35 cellular contexts compared by ENCODE assay signal in the genomic region with DNA sequence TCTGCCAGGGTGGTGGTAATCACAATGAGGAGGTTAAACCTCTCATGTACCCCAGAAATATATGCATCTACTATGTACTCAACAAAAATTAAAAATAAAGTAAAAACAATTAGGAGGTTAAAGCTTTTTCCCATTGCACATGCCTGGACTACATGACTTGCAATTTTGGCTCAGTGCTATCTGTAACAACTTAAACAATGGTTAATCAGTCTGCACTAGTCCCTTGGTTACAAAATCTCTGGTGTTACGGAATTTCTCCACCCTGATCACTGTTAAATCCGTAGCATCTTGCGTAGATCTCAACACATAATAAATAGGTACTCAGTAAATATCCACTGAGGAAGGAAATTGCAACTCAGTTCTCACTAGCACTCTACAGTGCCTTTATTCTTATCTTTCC.
"Had no signal": no experiment of that assay in that cellular context is flagged by ENCODE, and none has a peak within 500 bp of the region (broad histone marks: within the 10 kb centered on the region; RNA-seq: fewer than 3 reads in every experiment).

No MANE protein-coding gene starts in this region.

- H3K27me3 Mint-ChIP-seq: activated B cell treated with CpG ODN at 0.5 μM for 24 hours; activated CD4-positive, alpha-beta memory T cell treated with anti-CD3 and anti-CD28 coated beads for 36 hours; brain; T-cell had no signal

- H3K27me3 ChIP-seq: Peyer's patch had no signal

- DNase-seq: activated B cell treated with CpG ODN at 0.5 μM for 24 hours; activated CD4-positive, alpha-beta memory T cell treated with anti-CD3 and anti-CD28 coated beads for 36 hours; activated CD4-positive, alpha-beta T cell treated with anti-CD3 and anti-CD28 coated beads for 4 hours; activated CD4-positive, alpha-beta T cell treated with anti-CD3 and anti-CD28 coated beads, Interleukin-2, amount 50 U/mL, for 1 hour; activated CD4-positive, CD25-positive, alpha-beta regulatory T cell treated with anti-CD3 and anti-CD28 coated beads, Interleukin-2, amount 50 U/mL, for 72 hours; activated CD8-positive, alpha-beta memory T cell treated with anti-CD3 and anti-CD28 coated beads, Interleukin-2, amount 50 U/mL, for 4 hours; activated gamma-delta T cell treated with Interleukin-2 at 50 U/mL for 16 hours; activated naive CD4-positive, alpha-beta T cell treated with anti-CD3 and anti-CD28 coated beads for 36 hours; activated T-cell treated with anti-CD3 and anti-CD28 coated beads for 4 hours; activated T-cell treated with anti-CD3 and anti-CD28 coated beads, Interleukin-2, amount 50 U/mL, for 4 hours; anterior cingulate cortex; caudate nucleus; Karpas-422; NCI-H1105; NCI-H1436; NCI-H1694; NCI-H1930; NCI-H2081 treated with DMSO at 0.1 percent for 48 hours; NCI-H226; NCI-H446 treated with DMSO at 0.1 percent for 48 hours; NCI-H524; NCI-H69; NCI-H82; Peyer's patch; RPMI8226; SIG-M5; T-cell; T-helper 2 cell; T-helper 9 cell had no signal

- H3K36me3 Mint-ChIP-seq: activated naive CD4-positive, alpha-beta T cell treated with anti-CD3 and anti-CD28 coated beads, Interleukin-2, amount 50 U/mL, for 72 hours had no signal

- H3K27ac Mint-ChIP-seq: activated B cell treated with CpG ODN at 0.5 μM for 24 hours; activated CD4-positive, alpha-beta memory T cell treated with anti-CD3 and anti-CD28 coated beads for 36 hours; activated naive CD4-positive, alpha-beta T cell treated with anti-CD3 and anti-CD28 coated beads for 36 hours; activated T-helper 1 cell treated with anti-CD3 and anti-CD28 coated beads, Interleukin-12 subunit alpha, Interleukin-12 subunit beta, Interleukin-2, Interleukin-4 antibody, amounts not matched to agents 30 ng/mL and 10 ng/mL and 1 ng/mL, durations not matched to agents 14 hours and 24 hours and 36 hours; brain; T-cell had no signal

- H3K4me3 Mint-ChIP-seq: activated B cell treated with CpG ODN at 0.5 μM for 24 hours; activated CD4-positive, alpha-beta memory T cell treated with anti-CD3 and anti-CD28 coated beads for 36 hours; activated naive CD4-positive, alpha-beta T cell treated with anti-CD3 and anti-CD28 coated beads for 36 hours; activated T-cell treated with anti-CD3 and anti-CD28 coated beads, Interleukin-2, amount 50 U/mL, for 4 hours; activated T-helper 1 cell treated with anti-CD3 and anti-CD28 coated beads, Interleukin-12 subunit alpha, Interleukin-12 subunit beta, Interleukin-2, Interleukin-4 antibody, amounts not matched to agents 30 ng/mL and 10 ng/mL and 1 ng/mL, durations not matched to agents 14 hours and 24 hours and 36 hours; brain; T-cell had no signal

- H3K9me3 ChIP-seq: Peyer's patch had no signal

- ATAC-seq: activated naive CD4-positive, alpha-beta T cell treated with anti-CD3 and anti-CD28 coated beads, Interleukin-2, amount 50 U/mL, for 72 hours; activated T-cell treated with anti-CD3 and anti-CD28 coated beads, Interleukin-2, amount 50 U/mL, for 4 hours; SK-N-SH treated with all-trans-retinoic acid at 6 μM for 48 hours; T-cell had no signal

- H3K4me1 ChIP-seq: Peyer's patch had no signal

- H3K27ac ChIP-seq: Peyer's patch, VCaP had no signal

- FAIRE-seq: bronchial epithelial cell had no signal

- H3K4me3 ChIP-seq: Peyer's patch had no signal

- H3K4me1 Mint-ChIP-seq: activated B cell treated with CpG ODN at 0.5 μM for 24 hours, brain, T-cell had no signal
